In the genomic region with DNA sequence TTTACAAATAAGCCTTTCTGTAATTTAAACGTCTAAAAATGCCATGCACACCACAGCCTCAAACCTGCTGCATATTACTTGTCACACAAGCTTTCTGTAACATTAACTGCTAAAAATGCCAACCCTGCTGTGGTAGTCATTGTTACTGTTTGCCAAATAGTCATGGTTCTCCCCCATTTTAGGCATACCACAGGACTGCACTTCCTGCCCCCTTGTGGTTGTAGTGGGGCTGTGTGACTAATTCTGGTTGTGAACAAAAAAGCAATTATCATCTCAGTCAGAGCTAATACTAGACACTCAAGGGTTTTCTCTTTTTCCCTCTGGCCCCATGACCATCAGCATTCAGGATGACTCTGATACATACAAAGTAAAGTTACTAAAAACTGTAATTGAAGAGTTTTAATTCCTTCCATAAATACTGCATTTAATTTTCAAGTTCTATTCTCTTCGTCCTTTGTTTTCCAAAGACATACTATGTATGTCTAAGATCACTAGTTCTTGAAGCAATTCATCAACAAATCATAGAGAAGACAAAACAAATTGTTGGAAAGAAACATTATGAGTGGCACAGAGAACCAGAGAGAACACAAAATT, we compare ENCODE assay signal across 8 cellular contexts. TPM values are rescaled to one million over a fixed set of nuclear protein-coding genes. Genes with fewer than 3 reads are reported as not detected.
DNase-seq lines count a peak whose midpoint lies in the region; ATAC-seq, FAIRE-seq and TF ChIP-seq lines count a peak whose summit lies in the region.

No MANE protein-coding gene starts in this region.

- H3K27ac ChIP-seq in SJCRH30 (no peak overlapping the region), foreskin keratinocyte (no peak overlapping the region)

- DNase-seq in D721Med (ENCODE audit: insufficient read length, low spot score) = no peak
- DNase-seq in SJCRH30 = peak; percentile 40 to 67
- DNase-seq in foreskin keratinocyte = peak; percentile 14 to 42
- DNase-seq in stimulated activated CD8-positive, alpha-beta memory T cell treated with anti-CD3 and anti-CD28 coated beads, Interleukin-4, amount 100 ng/mL, for 48 hours = peak; percentile 28
- no peak for DNase-seq in central memory CD4-positive, alpha-beta T cell

- H3K4me1 ChIP-seq in SJCRH30 (no peaks in the 10 kb centered on the region), foreskin keratinocyte (no peaks in the 10 kb centered on the region)

- H3K36me3 ChIP-seq in SJCRH30 = no peaks in the 10 kb centered on the region

- no peak overlapping the region for H3K4me3 ChIP-seq in SJCRH30

- TF ChIP-seq CTCF in D721Med (IDR thresholded peaks at IDR 0.05; ENCODE audit: insufficient read depth, missing control alignments) (peak; percentile 60), foreskin keratinocyte (conservative IDR thresholded peaks at IDR 0.05) (peak; percentile 83)

- H3K27me3 ChIP-seq in SJCRH30 = no peaks in the 10 kb centered on the region
- H3K27me3 ChIP-seq in foreskin keratinocyte = peaks cover 34% of the 10 kb centered on the region

- ATAC-seq in GM18873 (IDR thresholded peaks at IDR 0.05; ENCODE audit: low FRiP score, unreplicated experiment) = peak; percentile 59
- peak; percentile 62 for ATAC-seq in HG03558 (IDR thresholded peaks at IDR 0.05; ENCODE audit: extremely low read depth, unreplicated experiment)
- peak; percentile 87 for ATAC-seq in foreskin keratinocyte
- ATAC-seq in esophagus mucosa = no peak

- FAIRE-seq in D721Med (lab: Jason Lieb, UNC) = peak; percentile 32

- no peaks in the 10 kb centered on the region for H3K9me3 ChIP-seq in SJCRH30 (replicated peaks)

RNA-seq across cellular contexts. Expression of a gene that starts 5.7 kb away (rescaled TPM):
- not detected in 2 replicates for total RNA-seq in SJCRH30 (2014; rRNA removed; shearing (Covaris generic))
- total RNA-seq in foreskin keratinocyte (not detected in 2 replicates), esophagus mucosa (not detected)
- not detected in 2 replicates for polyA plus RNA-seq in foreskin keratinocyte

Comparison
In these comparisons a context has a peak if more than half of its experiments do, and no peak if none do; other contexts are left out.
1. DNase-seq: peak in SJCRH30 (2 of 2), foreskin keratinocyte (2 of 2) and stimulated activated CD8-positive, alpha-beta memory T cell treated with anti-CD3 and anti-CD28 coated beads, Interleukin-4, amount 100 ng/mL, for 48 hours (single experiment); none in D721Med (single experiment) and central memory CD4-positive, alpha-beta T cell (single experiment).